In genomic region chr5:150649828-150650712, GRCh38 we compare ENCODE assay signal across 1 cellular context.
TF ChIP-seq lines count a peak whose summit lies in the region.

No MANE protein-coding gene starts in this region.

TF ChIP-seq in WTC11, 78 proteins besides CTCF, POLR2A, EP300 and RAD21:
- TF ChIP-seq E2F1 (CRISPR knock-in tag; IDR thresholded peaks at IDR 0.05): no peak
- no peak for TF ChIP-seq RELA (CRISPR knock-in tag; IDR thresholded peaks at IDR 0.05; ENCODE audit: borderline replicate concordance)
- TF ChIP-seq SOX15 (CRISPR knock-in tag; IDR thresholded peaks at IDR 0.05): no peak
- no peak for TF ChIP-seq FOXP4 (CRISPR knock-in tag; IDR thresholded peaks at IDR 0.05)
- TF ChIP-seq ZNF138 (CRISPR knock-in tag; conservative IDR thresholded peaks at IDR 0.05): no peak
- no peak for TF ChIP-seq ELF4 (CRISPR knock-in tag; IDR thresholded peaks at IDR 0.05; ENCODE audit: low read depth)
- no peak for TF ChIP-seq JUN (CRISPR knock-in tag; IDR thresholded peaks at IDR 0.05)
- TF ChIP-seq ZNF423 (CRISPR knock-in tag; IDR thresholded peaks at IDR 0.05): no peak
- TF ChIP-seq HMGA2 (CRISPR knock-in tag; IDR thresholded peaks at IDR 0.05): no peak
- TF ChIP-seq ZNF416 (CRISPR knock-in tag; IDR thresholded peaks at IDR 0.05): no peak
- TF ChIP-seq CDX4 (CRISPR knock-in tag; IDR thresholded peaks at IDR 0.05; ENCODE audit: borderline replicate concordance): no peak
- no peak for TF ChIP-seq ZNF281 (CRISPR knock-in tag; IDR thresholded peaks at IDR 0.05)
